In the genomic region with DNA sequence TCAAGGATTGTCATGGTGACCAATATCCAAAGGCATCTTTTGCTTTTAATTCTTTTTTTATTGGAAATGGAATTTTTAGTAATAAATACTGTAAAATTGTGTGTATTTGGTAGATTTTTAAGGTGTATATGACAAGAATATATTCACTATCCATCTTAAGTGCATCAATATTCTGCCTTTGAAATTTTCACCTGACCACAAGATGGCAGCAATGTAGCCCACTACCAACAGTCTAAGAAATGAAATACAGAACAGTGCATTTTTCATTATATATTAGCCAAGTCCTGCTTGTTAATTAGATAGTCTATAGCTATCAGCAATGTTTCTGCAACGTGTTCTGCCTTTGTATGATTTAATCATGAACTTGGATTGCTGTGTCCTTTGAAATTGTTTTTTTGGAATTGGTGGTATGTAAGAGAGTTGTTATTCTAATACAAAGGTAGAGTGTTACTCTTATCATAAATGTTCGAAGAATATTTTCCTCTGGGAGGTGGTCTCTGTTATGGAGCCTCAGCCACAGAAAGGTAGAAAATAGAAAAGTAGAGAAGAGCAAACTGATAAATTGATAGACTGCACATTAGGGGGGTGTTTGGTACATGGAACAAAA, we compare ENCODE assay signal across 1 cellular context.
TF ChIP-seq lines count a peak whose summit lies in the region.

No MANE protein-coding gene starts in this region.

TF ChIP-seq in SK-N-SH, 30 proteins besides CTCF, POLR2A, EP300 and RAD21 (continued from another document):
- TF ChIP-seq, protein P1, sequence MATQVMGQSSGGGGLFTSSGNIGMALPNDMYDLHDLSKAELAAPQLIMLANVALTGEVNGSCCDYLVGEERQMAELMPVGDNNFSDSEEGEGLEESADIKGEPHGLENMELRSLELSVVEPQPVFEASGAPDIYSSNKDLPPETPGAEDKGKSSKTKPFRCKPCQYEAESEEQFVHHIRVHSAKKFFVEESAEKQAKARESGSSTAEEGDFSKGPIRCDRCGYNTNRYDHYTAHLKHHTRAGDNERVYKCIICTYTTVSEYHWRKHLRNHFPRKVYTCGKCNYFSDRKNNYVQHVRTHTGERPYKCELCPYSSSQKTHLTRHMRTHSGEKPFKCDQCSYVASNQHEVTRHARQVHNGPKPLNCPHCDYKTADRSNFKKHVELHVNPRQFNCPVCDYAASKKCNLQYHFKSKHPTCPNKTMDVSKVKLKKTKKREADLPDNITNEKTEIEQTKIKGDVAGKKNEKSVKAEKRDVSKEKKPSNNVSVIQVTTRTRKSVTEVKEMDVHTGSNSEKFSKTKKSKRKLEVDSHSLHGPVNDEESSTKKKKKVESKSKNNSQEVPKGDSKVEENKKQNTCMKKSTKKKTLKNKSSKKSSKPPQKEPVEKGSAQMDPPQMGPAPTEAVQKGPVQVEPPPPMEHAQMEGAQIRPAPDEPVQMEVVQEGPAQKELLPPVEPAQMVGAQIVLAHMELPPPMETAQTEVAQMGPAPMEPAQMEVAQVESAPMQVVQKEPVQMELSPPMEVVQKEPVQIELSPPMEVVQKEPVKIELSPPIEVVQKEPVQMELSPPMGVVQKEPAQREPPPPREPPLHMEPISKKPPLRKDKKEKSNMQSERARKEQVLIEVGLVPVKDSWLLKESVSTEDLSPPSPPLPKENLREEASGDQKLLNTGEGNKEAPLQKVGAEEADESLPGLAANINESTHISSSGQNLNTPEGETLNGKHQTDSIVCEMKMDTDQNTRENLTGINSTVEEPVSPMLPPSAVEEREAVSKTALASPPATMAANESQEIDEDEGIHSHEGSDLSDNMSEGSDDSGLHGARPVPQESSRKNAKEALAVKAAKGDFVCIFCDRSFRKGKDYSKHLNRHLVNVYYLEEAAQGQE (IDR thresholded peaks at IDR 0.05; ENCODE audit: low read depth, low read length): no peak
- peak; percentile 64 for TF ChIP-seq SMC3 (IDR thresholded peaks at IDR 0.05; ENCODE audit: low read depth, low read length)
- TF ChIP-seq CHD2 (IDR thresholded peaks at IDR 0.05; ENCODE audit: low read length, partially characterized antibody): peak; percentile 25
- TF ChIP-seq, protein P2, sequence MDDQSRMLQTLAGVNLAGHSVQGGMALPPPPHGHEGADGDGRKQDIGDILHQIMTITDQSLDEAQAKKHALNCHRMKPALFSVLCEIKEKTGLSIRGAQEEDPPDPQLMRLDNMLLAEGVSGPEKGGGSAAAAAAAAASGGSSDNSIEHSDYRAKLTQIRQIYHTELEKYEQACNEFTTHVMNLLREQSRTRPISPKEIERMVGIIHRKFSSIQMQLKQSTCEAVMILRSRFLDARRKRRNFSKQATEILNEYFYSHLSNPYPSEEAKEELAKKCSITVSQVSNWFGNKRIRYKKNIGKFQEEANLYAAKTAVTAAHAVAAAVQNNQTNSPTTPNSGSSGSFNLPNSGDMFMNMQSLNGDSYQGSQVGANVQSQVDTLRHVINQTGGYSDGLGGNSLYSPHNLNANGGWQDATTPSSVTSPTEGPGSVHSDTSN (IDR thresholded peaks at IDR 0.05): no peak
- TF ChIP-seq, protein P3, sequence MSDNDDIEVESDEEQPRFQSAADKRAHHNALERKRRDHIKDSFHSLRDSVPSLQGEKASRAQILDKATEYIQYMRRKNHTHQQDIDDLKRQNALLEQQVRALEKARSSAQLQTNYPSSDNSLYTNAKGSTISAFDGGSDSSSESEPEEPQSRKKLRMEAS (IDR thresholded peaks at IDR 0.05; ENCODE audit: low read depth): no peak
- TF ChIP-seq, protein P4, sequence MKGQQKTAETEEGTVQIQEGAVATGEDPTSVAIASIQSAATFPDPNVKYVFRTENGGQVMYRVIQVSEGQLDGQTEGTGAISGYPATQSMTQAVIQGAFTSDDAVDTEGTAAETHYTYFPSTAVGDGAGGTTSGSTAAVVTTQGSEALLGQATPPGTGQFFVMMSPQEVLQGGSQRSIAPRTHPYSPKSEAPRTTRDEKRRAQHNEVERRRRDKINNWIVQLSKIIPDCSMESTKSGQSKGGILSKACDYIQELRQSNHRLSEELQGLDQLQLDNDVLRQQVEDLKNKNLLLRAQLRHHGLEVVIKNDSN (IDR thresholded peaks at IDR 0.05; ENCODE audit: borderline replicate concordance, low read depth): no peak
- TF ChIP-seq FOSL2 (IDR thresholded peaks at IDR 0.05; ENCODE audit: borderline replicate concordance, low read depth): no peak
- TF ChIP-seq RCOR1 (IDR thresholded peaks at IDR 0.05; ENCODE audit: low read length): no peak; the same call in 1 of the 2 replicates
TF ChIP-seq in SK-N-SH: peak in this region for 3.
